Comparison of ENCODE assay signal across 8 cellular contexts in genomic region chr17:16286947-16287562, GRCh38.
A peak's percentile ranks its signal among the peaks of the same experiment; 100 is the strongest.
DNase-seq lines count a peak whose midpoint lies in the region; ATAC-seq and TF ChIP-seq lines count a peak whose summit lies in the region.

No MANE protein-coding gene starts in this region.

- no peaks in the 10 kb centered on the region for H3K36me3 ChIP-seq in adrenal gland (replicated peaks in 1 of 2)
- H3K36me3 ChIP-seq in right lobe of liver: no peaks in the 10 kb centered on the region
- no peaks in the 10 kb centered on the region for H3K36me3 ChIP-seq in transverse colon

- intact Hi-C loops in adrenal gland (cut with DNase I) (no loop called here), right lobe of liver (cut with DNase I) (no loop called here), transverse colon (cut with DNase I; ENCODE audit: low total_unique reads) (no loop called here)

- H3K27me3 ChIP-seq in adrenal gland (no peaks in the 10 kb centered on the region), right lobe of liver (no peaks in the 10 kb centered on the region), transverse colon (no peaks in the 10 kb centered on the region)

- TF ChIP-seq EP300 in transverse colon (IDR thresholded peaks at IDR 0.05; ENCODE audit: low read depth): no peak

- peaks cover 25 to 30% of the 10 kb centered on the region in 2 donors for H3K4me1 ChIP-seq in adrenal gland (replicated peaks in 1 of 2)
- H3K4me1 ChIP-seq in right lobe of liver: peaks cover 0 to 47% (median 16%) of the 10 kb centered on the region in 4 donors
- peaks cover 33 to 61% (median 51%) of the 10 kb centered on the region in 4 donors for H3K4me1 ChIP-seq in transverse colon

- in situ Hi-C loops in transverse colon (cut with MboI; ENCODE audit: low pct_ligation_motif_present in 1 of 4, low pct_unique_long_range_greater_than_20kb in 1 of 4, low sequenced_read_pairs in 3 of 4): no loop called here

- H3K27ac ChIP-seq in adrenal gland: peak overlapping the region; percentile 86 to 98 (median 96)
- H3K27ac ChIP-seq in right lobe of liver: peak overlapping the region; percentile 90 to 97 (median 96)
- peak overlapping the region; percentile 89 to 97 (median 95) for H3K27ac ChIP-seq in transverse colon

- H3K9me3 ChIP-seq in adrenal gland (replicated peaks in 1 of 3) (no peaks in the 10 kb centered on the region), right lobe of liver (no peaks in the 10 kb centered on the region), transverse colon (no peaks in the 10 kb centered on the region)

- DNase-seq in activated CD4-positive, alpha-beta T cell treated with anti-CD3 and anti-CD28 coated beads for 48 hours: peak; percentile 24
- no peak for DNase-seq in activated CD4-positive, alpha-beta T cell treated with anti-CD3 and anti-CD28 coated beads for 1 hour
- DNase-seq in adrenal gland (peak in 2 of 7 donors; percentile 21 to 30), right lobe of liver (peak in 1 of 3 donors; percentile 27), transverse colon (peak; percentile 31)

- ATAC-seq in HG03280 (IDR thresholded peaks at IDR 0.05; ENCODE audit: unreplicated experiment) (peak; percentile 32), right lobe of liver (no peak), HG03045 (IDR thresholded peaks at IDR 0.05; ENCODE audit: unreplicated experiment) (no peak), HG03521 (IDR thresholded peaks at IDR 0.05; ENCODE audit: unreplicated experiment) (no peak)

- no peak for TF ChIP-seq CTCF in adrenal gland (IDR thresholded peaks at IDR 0.05)
- TF ChIP-seq CTCF in right lobe of liver (IDR thresholded peaks at IDR 0.05): no peak
- no peak for TF ChIP-seq CTCF in transverse colon (IDR thresholded peaks at IDR 0.05)

- H3K4me3 ChIP-seq in adrenal gland: peak overlapping the region in 1 of 4 donors; percentile 23
- no peak overlapping the region for H3K4me3 ChIP-seq in right lobe of liver
- H3K4me3 ChIP-seq in transverse colon: peak overlapping the region in 1 of 4 donors; percentile 30

- 74 to 82% (median 76%) methylated on average over 10 of the region's 10 CpGs for WGBS in adrenal gland, 4 donors
- WGBS in right lobe of liver (ENCODE audit: insufficient coverage, low coverage, low lambda C conversion rate, missing lambda C conversion rate): 60% methylated on average over 3 of the region's 10 CpGs
- 8 to 60% methylated on average over 1 to 10 of the region's 10 CpGs for WGBS in transverse colon (ENCODE audit: low coverage in 1 of 2), 2 donors

- no peak for TF ChIP-seq POLR2A in adrenal gland (IDR thresholded peaks at IDR 0.05)
- TF ChIP-seq POLR2A in right lobe of liver (IDR thresholded peaks at IDR 0.05): no peak
- no peak for TF ChIP-seq POLR2A in transverse colon (IDR thresholded peaks at IDR 0.05)
